Comparison of ENCODE assay signal across 16 cellular contexts in genomic region chr3:108136888-108137814, GRCh38. TPM values are rescaled to one million over a fixed set of nuclear protein-coding genes. Genes with fewer than 3 reads are reported as not detected.
DNase-seq lines count a peak whose midpoint lies in the region; ATAC-seq, FAIRE-seq and TF ChIP-seq lines count a peak whose summit lies in the region.
"Had no signal": no experiment of that assay in that cellular context is flagged by ENCODE, and none has a peak within 500 bp of the region (broad histone marks: within the 10 kb centered on the region; RNA-seq: fewer than 3 reads in every experiment).

No MANE protein-coding gene starts in this region.

- H3K27me3 ChIP-seq in bronchial epithelial cell (ENCODE audit: control insufficient read depth, insufficient read depth, low read length) (no peaks in the 10 kb centered on the region), osteoblast (ENCODE audit: insufficient read depth, low read length) (no peaks in the 10 kb centered on the region), colonic mucosa (no peaks in the 10 kb centered on the region)
- H3K27me3 ChIP-seq: cardiac muscle cell, uterus had no signal

- no peaks in the 10 kb centered on the region for H4K20me1 ChIP-seq in osteoblast (ENCODE audit: insufficient read depth, low read length)

- DNase-seq in COR-L47 (lab: John Stamatoyannopoulos, UW) (peak; percentile 41), GM19239 (ENCODE audit: insufficient read length, low spot score) (no peak), bronchial epithelial cell (ENCODE audit: low read depth) (no peak), osteoblast (ENCODE audit: insufficient read length, low spot score, missing footprints) (no peak), LoVo (ENCODE audit: low spot score) (no peak), colonic mucosa (no peak)
- DNase-seq: activated CD8-positive, alpha-beta memory T cell treated with anti-CD3 and anti-CD28 coated beads, Interleukin-2, amount 50 U/mL, for 4 hours; activated naive CD8-positive, alpha-beta T cell treated with anti-CD3 and anti-CD28 coated beads, Interleukin-2, amount 10 ng/mL, durations not matched to agents 7 days and 5 days; SW 1271; uterus; WERI-Rb-1 had no signal

- H3K36me3 ChIP-seq in bronchial epithelial cell (ENCODE audit: control insufficient read depth, insufficient read depth, low read length), result no peaks in the 10 kb centered on the region
- H3K36me3 ChIP-seq in osteoblast (ENCODE audit: insufficient read depth, low read length), result no peaks in the 10 kb centered on the region
- no peaks in the 10 kb centered on the region for H3K36me3 ChIP-seq in colonic mucosa
- H3K36me3 ChIP-seq: cardiac muscle cell, uterus, WERI-Rb-1 had no signal

- ATAC-seq in GM21529 (IDR thresholded peaks at IDR 0.05; ENCODE audit: unreplicated experiment), result no peak
- ATAC-seq: stimulated activated effector memory CD8-positive, alpha-beta T cell treated with anti-CD3 and anti-CD28 coated beads, Interleukin-12 subunit alpha, Interleukin-12 subunit beta, amount 100 ng/mL, for 72 hours had no signal

- H3K4me3 ChIP-seq in bronchial epithelial cell (ENCODE audit: low read depth, low read length) (no peak overlapping the region), osteoblast (ENCODE audit: insufficient read depth, low read length) (no peak overlapping the region), colonic mucosa (no peak overlapping the region)
- H3K4me3 ChIP-seq: cardiac muscle cell, uterus had no signal

- no peak overlapping the region for H3K27ac ChIP-seq in osteoblast (ENCODE audit: low read depth, low read length)
- no peak overlapping the region for H3K27ac ChIP-seq in colonic mucosa
- H3K27ac ChIP-seq: C4-2B, cardiac muscle cell, uterus, WERI-Rb-1 had no signal

- H2AFZ ChIP-seq in osteoblast (ENCODE audit: low read length), result peak overlapping the region; percentile 25

- H3K9ac ChIP-seq in colonic mucosa (ENCODE audit: low read depth in 2 of 2, low read length in 2 of 2), result no peak overlapping the region

- H3K9me3 ChIP-seq in osteoblast (ENCODE audit: low read depth, low read length) (no peaks in the 10 kb centered on the region), colonic mucosa (no peaks in the 10 kb centered on the region)
- H3K9me3 ChIP-seq: uterus had no signal

- H3K4me1 ChIP-seq in osteoblast (ENCODE audit: insufficient read depth, low read length) (peaks cover 13% of the 10 kb centered on the region), colonic mucosa (no peaks in the 10 kb centered on the region)
- H3K4me1 ChIP-seq: uterus had no signal

- peak; percentile 11 for FAIRE-seq in GM19239 (lab: Jason Lieb, UNC)
- peak; percentile 50 for FAIRE-seq in bronchial epithelial cell (lab: Jason Lieb, UNC)
- FAIRE-seq: H54 had no signal

- intact Hi-C loops in colonic mucosa (cut with DNase I), result no loop called here

- TF ChIP-seq CTCF in bronchial epithelial cell (IDR thresholded peaks at IDR 0.05; ENCODE audit: insufficient read depth, low read length, severe bottlenecking), result no peak
- TF ChIP-seq CTCF in osteoblast (IDR thresholded peaks at IDR 0.05; ENCODE audit: extremely low read depth, low read depth, low read length), result no peak
- no peak for TF ChIP-seq CTCF in colonic mucosa (IDR thresholded peaks at IDR 0.05)

- no peak overlapping the region for H3K4me2 ChIP-seq in osteoblast (ENCODE audit: insufficient read depth, low read length)

- no peaks in the 10 kb centered on the region for H3K79me2 ChIP-seq in osteoblast (ENCODE audit: insufficient read depth, low read length)

RNA-seq across cellular contexts. Expression of gene CD47, which starts 46.3 kb away (rescaled TPM):
- 38.0 and 60.0 TPM in 2 replicates for total RNA-seq in bronchial epithelial cell
- total RNA-seq in osteoblast, result 72.7 and 76.0 TPM in 2 replicates
- total RNA-seq in colonic mucosa, result 100 to 1,000 TPM in 1 of 2 donors, 10 to 100 TPM in 1; 68.1 to 101 TPM
